In genomic region chr20:57443349-57443748, GRCh38 we compare ENCODE assay signal across 29 cellular contexts.
"Had no signal": no experiment of that assay in that cellular context is flagged by ENCODE, and none has a peak within 500 bp of the region (broad histone marks: within the 10 kb centered on the region; RNA-seq: fewer than 3 reads in every experiment).

No MANE protein-coding gene starts in this region.

- H3K36me3 ChIP-seq: left lung, upper lobe of right lung had no signal

- H3K9me3 ChIP-seq: left lung, upper lobe of right lung had no signal

- H3K4me2 ChIP-seq: hepatocyte, smooth muscle cell had no signal

- DNase-seq: activated B cell treated with CpG ODN at 0.5 μM for 24 hours; activated CD4-positive, alpha-beta T cell treated with anti-CD3 and anti-CD28 coated beads for 36 hours; activated CD4-positive, alpha-beta T cell treated with anti-CD3 and anti-CD28 coated beads, Interleukin-2, amount 50 U/mL, for 4 hours; activated CD8-positive, alpha-beta memory T cell treated with anti-CD3 and anti-CD28 coated beads for 24 hours; activated CD8-positive, alpha-beta memory T cell treated with anti-CD3 and anti-CD28 coated beads, Interleukin-2, amount 50 U/mL, for 4 hours; activated naive CD4-positive, alpha-beta T cell treated with anti-CD3 and anti-CD28 coated beads for 36 hours; activated naive CD8-positive, alpha-beta T cell treated with anti-CD3 and anti-CD28 coated beads, Interleukin-2, amount 10 ng/mL, durations not matched to agents 7 days and 5 days; activated T-cell treated with anti-CD3 and anti-CD28 coated beads, Interleukin-2, amount 50 U/mL, for 4 hours; amniotic stem cell; cortex of kidney; foreskin fibroblast; immature natural killer cell; left lung; mammary epithelial cell; midbrain; nephron progenitor cell; occipital lobe; posterior cingulate gyrus; stimulated activated CD4-positive, alpha-beta T cell treated with anti-CD3 and anti-CD28 coated beads, Interleukin-2, amount 100 ng/mL, for 48 hours; stimulated activated CD8-positive, alpha-beta memory T cell treated with anti-CD3 and anti-CD28 coated beads, Interleukin-4, amount 100 ng/mL, for 48 hours; stimulated activated naive B cell treated with anti-CD40 and anti-IgM and Interleukin-4, amounts not matched to agents 10 μg/mL and 1 μg/mL and 100 μg/mL, for 72 hours; SW 1271; T-helper 17 cell; upper lobe of right lung had no signal

- H3K4me3 ChIP-seq: hepatocyte, left lung, SK-N-MC, smooth muscle cell, upper lobe of right lung had no signal

- H3K27ac ChIP-seq: epithelial cell of prostate, hepatocyte, left lung, SK-N-MC, upper lobe of right lung had no signal

- ATAC-seq: activated CD4-positive, alpha-beta T cell treated with anti-CD3 and anti-CD28 coated beads for 36 hours; activated T-cell treated with anti-CD3 and anti-CD28 coated beads, Interleukin-2, amount 50 U/mL, for 4 hours; left lung; stimulated activated naive B cell treated with anti-CD40 and anti-IgM and Interleukin-4, amounts not matched to agents 10 μg/mL and 1 μg/mL and 100 μg/mL, for 72 hours; T-helper 17 cell; upper lobe of right lung had no signal

- FAIRE-seq: bronchial epithelial cell had no signal

- H3K27me3 ChIP-seq: left lung, upper lobe of right lung had no signal
